In the genomic region with DNA sequence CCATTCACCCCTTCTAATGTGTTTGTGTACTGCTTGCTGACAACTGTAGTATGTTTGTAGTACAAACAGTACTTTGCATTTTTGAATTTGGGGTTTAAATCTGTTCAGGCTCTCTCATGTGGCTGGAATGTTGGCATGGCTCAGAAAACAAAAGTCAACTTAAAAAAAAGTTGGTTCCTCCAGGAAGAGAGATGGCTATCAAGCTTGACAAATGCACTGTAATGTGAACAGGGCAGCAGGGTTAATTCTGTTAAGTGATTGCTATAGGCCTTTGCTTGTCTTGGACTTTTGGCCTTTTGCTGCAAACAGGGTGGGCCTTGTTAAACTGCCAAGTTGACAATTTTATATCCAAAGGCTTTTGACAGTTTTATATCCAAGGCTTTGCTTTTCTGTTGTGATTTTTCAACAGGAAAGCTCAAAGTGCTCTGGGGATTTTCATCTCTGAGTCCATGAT, we compare ENCODE assay signal across 10 cellular contexts.
DNase-seq lines count a peak whose midpoint lies in the region; ATAC-seq and TF ChIP-seq lines count a peak whose summit lies in the region.
"Had no signal": no experiment of that assay in that cellular context is flagged by ENCODE, and none has a peak within 500 bp of the region (broad histone marks: within the 10 kb centered on the region; RNA-seq: fewer than 3 reads in every experiment).

No MANE protein-coding gene starts in this region.

- no peaks in the 10 kb centered on the region for H3K27me3 ChIP-seq in esophagus muscularis mucosa

- TF ChIP-seq EP300 in esophagus muscularis mucosa (IDR thresholded peaks at IDR 0.05) = no peak

- DNase-seq in LoVo (ENCODE audit: low spot score) (peak; percentile 23), esophagus muscularis mucosa (ENCODE audit: extremely low spot score) (no peak), lung microvascular endothelial cell (ENCODE audit: low read depth in 2 of 2) (peak; percentile 15 to 28), NCI-H2107 treated with DMSO at 0.1 percent for 48 hours (lab: John Stamatoyannopoulos, UW; ENCODE audit: unreplicated experiment) (no peak), GM20000 (ENCODE audit: low spot score) (no peak)
- DNase-seq: GF-D8, Kasumi-1 had no signal

- H3K4me3 ChIP-seq in esophagus muscularis mucosa (no peak overlapping the region), urinary bladder (ENCODE audit: low read depth, low read length) (no peak overlapping the region)

- H3K36me3 ChIP-seq in esophagus muscularis mucosa (no peaks in the 10 kb centered on the region), urinary bladder (ENCODE audit: insufficient read depth) (no peaks in the 10 kb centered on the region)

- TF ChIP-seq CTCF in esophagus muscularis mucosa (IDR thresholded peaks at IDR 0.05) = no peak
- TF ChIP-seq CTCF in GM20000 (IDR thresholded peaks at IDR 0.05; ENCODE audit: extremely low read depth, missing control alignments) = no peak

- no peaks in the 10 kb centered on the region for H3K9me3 ChIP-seq in esophagus muscularis mucosa

- H3K27ac ChIP-seq in esophagus muscularis mucosa (replicated peaks in 1 of 4) (peak overlapping the region; percentile 77 to 85 (median 82)), urinary bladder (ENCODE audit: low read depth) (peak overlapping the region; percentile 38)

- TF ChIP-seq POLR2A in esophagus muscularis mucosa (IDR thresholded peaks at IDR 0.05; ENCODE audit: low read depth) = no peak

- ATAC-seq in GM19395 (IDR thresholded peaks at IDR 0.05; ENCODE audit: unreplicated experiment) = no peak
- ATAC-seq in GM21423 (IDR thresholded peaks at IDR 0.05; ENCODE audit: unreplicated experiment) = no peak

- intact Hi-C loops in esophagus muscularis mucosa (cut with DNase I) = no loop called here

- H3K4me1 ChIP-seq in esophagus muscularis mucosa = peaks cover 29 to 82% (median 78%) of the 10 kb centered on the region in 4 donors
- no peaks in the 10 kb centered on the region for H3K4me1 ChIP-seq in urinary bladder (ENCODE audit: insufficient read depth)

Comparison
In these comparisons a context has a peak if more than half of its experiments do, and no peak if none do; other contexts are left out.
1. DNase-seq: peak in LoVo (single experiment) and lung microvascular endothelial cell (2 of 2); none in esophagus muscularis mucosa (single experiment), NCI-H2107 treated with DMSO at 0.1 percent for 48 hours (single experiment) and GM20000 (single experiment).